Comparison of ENCODE assay signal across 8 cellular contexts in the genomic region with DNA sequence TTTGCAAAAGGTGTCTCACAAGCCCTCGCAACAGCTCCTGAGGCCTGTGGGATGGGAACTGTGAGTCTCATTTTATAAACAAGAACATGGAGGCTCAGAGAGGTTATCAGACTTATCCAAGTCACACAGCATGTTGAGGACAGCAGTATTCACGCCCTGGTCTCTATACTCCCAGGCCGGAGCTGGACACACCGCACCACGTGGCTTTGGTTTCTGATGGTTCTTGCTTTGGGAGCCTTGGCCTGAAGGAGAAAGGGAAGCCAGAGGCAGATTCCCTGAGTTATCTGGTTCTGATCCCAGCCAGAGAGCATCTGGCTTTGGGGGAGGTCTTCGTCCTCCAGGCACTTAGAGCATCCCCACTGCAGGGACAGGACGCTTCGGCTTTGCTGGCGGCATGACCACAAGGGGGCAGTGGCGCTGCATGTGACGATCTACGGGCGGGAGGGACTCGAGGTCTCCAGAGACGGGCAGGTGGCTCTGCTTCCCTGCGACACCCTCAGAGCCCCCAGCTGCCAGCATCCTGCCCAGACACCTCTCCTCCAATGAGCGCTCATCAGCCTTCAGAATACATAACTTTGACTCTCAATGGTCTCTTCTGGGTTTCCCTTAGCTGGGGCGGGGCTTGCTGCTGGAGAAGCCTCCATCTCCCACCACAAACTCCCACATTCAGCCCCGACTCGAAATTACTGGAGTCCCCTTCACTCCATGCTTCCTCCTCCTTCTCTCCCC. TPM values are rescaled to one million over a fixed set of nuclear protein-coding genes. Genes with fewer than 3 reads are reported as not detected.
DNase-seq lines count a peak whose midpoint lies in the region; ATAC-seq, FAIRE-seq and TF ChIP-seq lines count a peak whose summit lies in the region.

No MANE protein-coding gene starts in this region.

- ATAC-seq in CD4-positive, CD25-positive, alpha-beta regulatory T cell (ENCODE audit: low read depth in 2 of 2): peak; percentile 50 to 82
- peak; percentile 75 for ATAC-seq in activated B cell treated with CpG ODN at 0.5 μM for 24 hours (ENCODE audit: low read depth)
- ATAC-seq in HG02759 (IDR thresholded peaks at IDR 0.05; ENCODE audit: unreplicated experiment): no peak

- H3K9me3 ChIP-seq in CD4-positive, CD25-positive, alpha-beta regulatory T cell (ENCODE audit: control insufficient read depth in 2 of 2, low read length in 2 of 2): no peaks in the 10 kb centered on the region
- H3K9me3 ChIP-seq in mammary epithelial cell (replicated peaks; ENCODE audit: insufficient read depth, low read length) (no peaks in the 10 kb centered on the region), keratinocyte (ENCODE audit: control insufficient read depth, low read depth, low read length) (no peaks in the 10 kb centered on the region)

- H3K4me3 ChIP-seq in CD4-positive, CD25-positive, alpha-beta regulatory T cell (ENCODE audit: low read depth, low read length): no peak overlapping the region
- H3K4me3 ChIP-seq in H7 (ENCODE audit: insufficient read depth, low read depth, low read length) (no peak overlapping the region), mammary epithelial cell (replicated peaks in 1 of 3; ENCODE audit: insufficient read depth in 1 of 3, low read depth in 2 of 3, low read length in 3 of 3) (no peak overlapping the region), keratinocyte (ENCODE audit: control insufficient read depth in 2 of 3, extremely low read depth in 1 of 3, insufficient read depth in 2 of 3, low read depth in 1 of 3, low read length in 3 of 3) (no peak overlapping the region)

- DNase-seq in CD4-positive, CD25-positive, alpha-beta regulatory T cell: peak; percentile 55 to 76 (median 68)
- DNase-seq in H7 (peak; percentile 93), NCI-H2171 (lab: John Stamatoyannopoulos, UW) (peak; percentile 67), activated B cell treated with CpG ODN at 0.5 μM for 24 hours (peak; percentile 70), mammary epithelial cell (peak; percentile 33), keratinocyte (ENCODE audit: low read depth, low spot score) (peak; percentile 13)
- peak; percentile 86 for DNase-seq in stimulated activated CD4-positive, alpha-beta T cell treated with anti-CD3 and anti-CD28 coated beads, Interleukin-1b, Interleukin-23, amount 100 ng/mL, for 48 hours

- H3K9ac ChIP-seq in mammary epithelial cell (ENCODE audit: insufficient read depth, low read length) (no peak overlapping the region), keratinocyte (ENCODE audit: control insufficient read depth, extremely low read depth, insufficient read depth, low read length) (no peak overlapping the region)

- BruUV-seq in mammary epithelial cell (replicated peaks; lab: Mats Ljungman, UMichigan): no TSS peak

- TF ChIP-seq CTCF in activated B cell treated with CpG ODN at 0.5 μM for 24 hours (IDR thresholded peaks at IDR 0.05) (peak; percentile 46), mammary epithelial cell (conservative IDR thresholded peaks at IDR 0.05 in 1 of 2, IDR thresholded peaks at IDR 0.05 in 1 of 2; ENCODE audit: extremely low read depth in 1 of 2, insufficient read depth in 1 of 2, low read depth in 1 of 2, low read length in 2 of 2) (peak; percentile 75 to 95), keratinocyte (optimal IDR thresholded peaks at IDR 0.05 in 1 of 3, IDR thresholded peaks at IDR 0.05 in 1 of 3, conservative IDR thresholded peaks at IDR 0.05 in 1 of 3; ENCODE audit: extremely low read depth in 1 of 3, insufficient read depth in 2 of 3, low read length in 3 of 3) (peak; percentile 75 to 98 (median 98))

- WGBS in mammary epithelial cell (ENCODE audit: low coverage, missing lambda C conversion rate): 51% methylated on average over 13 of the region's 20 CpGs

- H3K27me3 Mint-ChIP-seq in CD4-positive, CD25-positive, alpha-beta regulatory T cell: peaks cover 6% of the 10 kb centered on the region
- H3K27me3 Mint-ChIP-seq in activated B cell treated with CpG ODN at 0.5 μM for 24 hours: peaks cover 15% of the 10 kb centered on the region

- in situ Hi-C loops in mammary epithelial cell (cut with MboI; ENCODE audit: low sequenced_read_pairs in 2 of 2): loop anchor here (5.0 to 10.0 kb wide), 3 partner anchors 136 to 192 kb away; no protein-coding TSS in a partner anchor

- no peaks in the 10 kb centered on the region for H3K36me3 Mint-ChIP-seq in CD4-positive, CD25-positive, alpha-beta regulatory T cell
- H3K36me3 Mint-ChIP-seq in activated B cell treated with CpG ODN at 0.5 μM for 24 hours (ENCODE audit: low read depth): no peaks in the 10 kb centered on the region

- H3K27me3 ChIP-seq in CD4-positive, CD25-positive, alpha-beta regulatory T cell (ENCODE audit: control insufficient read depth, insufficient read depth, low read length): no peaks in the 10 kb centered on the region
- H3K27me3 ChIP-seq in H7 (ENCODE audit: control insufficient read depth, insufficient read depth, low read length): peaks cover 4% of the 10 kb centered on the region
- H3K27me3 ChIP-seq in mammary epithelial cell (ENCODE audit: insufficient read depth, low read length): no peaks in the 10 kb centered on the region
- H3K27me3 ChIP-seq in keratinocyte (ENCODE audit: control insufficient read depth, extremely low read depth, insufficient read depth, low read length): peaks cover 4% of the 10 kb centered on the region

- dilution Hi-C loops in mammary epithelial cell (cut with HindIII; ENCODE audit: low sequenced_read_pairs) (no loop called here), keratinocyte (cut with MboI; ENCODE audit: extremely low pct_ligation_motif_present, low sequenced_read_pairs) (no loop called here)

- no peaks in the 10 kb centered on the region for H3K36me3 ChIP-seq in CD4-positive, CD25-positive, alpha-beta regulatory T cell (ENCODE audit: control insufficient read depth, insufficient read depth, low read length)
- H3K36me3 ChIP-seq in H7 (replicated peaks; ENCODE audit: control insufficient read depth, insufficient read depth, low read length) (no peaks in the 10 kb centered on the region), mammary epithelial cell (ENCODE audit: insufficient read depth, low read length) (no peaks in the 10 kb centered on the region), keratinocyte (ENCODE audit: control insufficient read depth in 2 of 2, extremely low read depth in 1 of 2, insufficient read depth in 2 of 2, low read length in 2 of 2) (no peaks in the 10 kb centered on the region)

- POLR2A ChIA-PET in activated B cell treated with CpG ODN at 0.5 μM for 24 hours (lab: Charles Lee): no interaction called here

- H3K4me2 ChIP-seq in mammary epithelial cell (ENCODE audit: insufficient read depth, low read depth, low read length) (no peak overlapping the region), keratinocyte (ENCODE audit: control insufficient read depth, extremely low read depth, insufficient read depth, low read depth, low read length) (no peak overlapping the region)

- H3K4me1 ChIP-seq in CD4-positive, CD25-positive, alpha-beta regulatory T cell (ENCODE audit: control insufficient read depth, insufficient read depth, low read length, poor library complexity, severe bottlenecking): no peaks in the 10 kb centered on the region
- H3K4me1 ChIP-seq in mammary epithelial cell (ENCODE audit: insufficient read depth, low read length): peaks cover 4% of the 10 kb centered on the region
- no peaks in the 10 kb centered on the region for H3K4me1 ChIP-seq in keratinocyte (ENCODE audit: control insufficient read depth, extremely low read depth, insufficient read depth, low read length)

- no peaks in the 10 kb centered on the region for H3K9me1 ChIP-seq in keratinocyte (ENCODE audit: control insufficient read depth, extremely low read depth, insufficient read depth, low read length)

- no peak overlapping the region for H2AFZ ChIP-seq in mammary epithelial cell (ENCODE audit: low read depth, low read length)
- no peak overlapping the region for H2AFZ ChIP-seq in keratinocyte (ENCODE audit: control insufficient read depth, low read length)

- H3K4me1 Mint-ChIP-seq in CD4-positive, CD25-positive, alpha-beta regulatory T cell: peaks cover 0 to 5% (median 2%) of the 10 kb centered on the region in 4 donors
- H3K4me1 Mint-ChIP-seq in activated B cell treated with CpG ODN at 0.5 μM for 24 hours: peaks cover 5% of the 10 kb centered on the region

- H3K79me2 ChIP-seq in mammary epithelial cell (ENCODE audit: insufficient read depth, low read length): no peaks in the 10 kb centered on the region
- H3K79me2 ChIP-seq in keratinocyte (ENCODE audit: control insufficient read depth, insufficient read depth, low read length): no peaks in the 10 kb centered on the region

- peaks cover 0 to 3% (median 0%) of the 10 kb centered on the region in 7 donors for H3K9me3 Mint-ChIP-seq in CD4-positive, CD25-positive, alpha-beta regulatory T cell
- H3K9me3 Mint-ChIP-seq in activated B cell treated with CpG ODN at 0.5 μM for 24 hours: no peaks in the 10 kb centered on the region

- no peak for FAIRE-seq in keratinocyte (lab: Jason Lieb, UNC)

- no peak overlapping the region for H3K4me3 Mint-ChIP-seq in CD4-positive, CD25-positive, alpha-beta regulatory T cell
- H3K4me3 Mint-ChIP-seq in activated B cell treated with CpG ODN at 0.5 μM for 24 hours: no peak overlapping the region

- no peaks in the 10 kb centered on the region for H4K20me1 ChIP-seq in mammary epithelial cell (ENCODE audit: insufficient read depth, low read length)
- no peaks in the 10 kb centered on the region for H4K20me1 ChIP-seq in keratinocyte (ENCODE audit: control insufficient read depth, extremely low read depth, insufficient read depth, low read length)

- intact Hi-C loops in activated B cell treated with CpG ODN at 0.5 μM for 24 hours (cut with micrococcal nuclease) (loop anchor here (1.0 to 10.0 kb wide), 3 partner anchors 137 to 192 kb away; no protein-coding TSS in a partner anchor), mammary epithelial cell (cut with micrococcal nuclease) (loop anchor here (1.0 to 10.0 kb wide), 5 partner anchors 137 to 292 kb away; no protein-coding TSS in a partner anchor)

- H3K27ac Mint-ChIP-seq in CD4-positive, CD25-positive, alpha-beta regulatory T cell: no peak overlapping the region
- H3K27ac Mint-ChIP-seq in activated B cell treated with CpG ODN at 0.5 μM for 24 hours: no peak overlapping the region

- CTCF ChIA-PET in activated B cell treated with CpG ODN at 0.5 μM for 24 hours (lab: Charles Lee) (interaction anchor here (0.7 to 6.0 kb wide), 5 partner anchors 17 to 170 kb away, joined by 3 to 113 read pairs (median 4); no protein-coding TSS in a partner anchor), mammary epithelial cell (lab: Charles Lee; ENCODE audit: low non-redundant PET) (interaction anchor here (1.4 kb wide), 1 partner anchor 137 kb away, joined by 10 read pairs; no protein-coding TSS in a partner anchor)

- H3K27ac ChIP-seq in CD4-positive, CD25-positive, alpha-beta regulatory T cell (ENCODE audit: insufficient read depth, low read length, poor library complexity, severe bottlenecking): no peak overlapping the region
- H3K27ac ChIP-seq in mammary epithelial cell (ENCODE audit: insufficient read depth, low read depth, low read length): no peak overlapping the region
- H3K27ac ChIP-seq in keratinocyte (ENCODE audit: control insufficient read depth, insufficient read depth, low read length): no peak overlapping the region

RNA-seq across cellular contexts. Expression of a gene that starts 51.4 kb away (rescaled TPM):
- total RNA-seq in CD4-positive, CD25-positive, alpha-beta regulatory T cell: 20.6 TPM
- polyA plus RNA-seq in CD4-positive, CD25-positive, alpha-beta regulatory T cell: 10 to 100 TPM; 23.0 to 33.6 (median 24.9) TPM
- total RNA-seq in H7 (2014; rRNA removed; shearing (Covaris generic)): 11.0 and 11.3 TPM in 2 replicates
- 9.6 and 9.7 TPM in 2 replicates for total RNA-seq in activated B cell treated with CpG ODN at 0.5 μM for 24 hours
- total RNA-seq in mammary epithelial cell: 10 to 100 TPM in 1 of 2 donors, 1 to 10 TPM in 1; 9.0 to 14.3 TPM
- 7.2 TPM for polyA plus RNA-seq in mammary epithelial cell
- 6.0 TPM for polyA minus RNA-seq in mammary epithelial cell
- polyA plus RNA-seq in keratinocyte: 7.7 to 8.4 TPM (median 7.9 TPM) in 3 replicates
- polyA plus RNA-seq in keratinocyte (2011; ENCODE audit: low read depth): 1.4 TPM
- polyA plus RNA-seq in keratinocyte (2011; cell fraction: cytosol; rRNA removed): 6.0 and 7.9 TPM in 2 replicates
- polyA plus RNA-seq in keratinocyte (2011; cell fraction: nucleus; rRNA removed): 6.0 and 6.1 TPM in 2 replicates
- polyA plus RNA-seq in keratinocyte (2012; ENCODE audit: low replicate concordance): 4.2 and 6.8 TPM in 2 replicates
- 3.9 to 7.5 TPM (median 6.1 TPM) in 3 replicates for polyA minus RNA-seq in keratinocyte
- 10.2 TPM for polyA minus RNA-seq in keratinocyte (2011; cell fraction: cytosol; rRNA and poly(A)+ RNA removed)
- polyA minus RNA-seq in keratinocyte (2011; cell fraction: nucleus; rRNA and poly(A)+ RNA removed): 2.0 and 4.7 TPM in 2 replicates

Comparison
In these comparisons a context has a peak if more than half of its experiments do, and no peak if none do; other contexts are left out.
1. DNase-seq: peak in every context shown above with its lines; median percentile 93 in H7; 86 in stimulated activated CD4-positive, alpha-beta T cell treated with anti-CD3 and anti-CD28 coated beads, Interleukin-1b, Interleukin-23, amount 100 ng/mL, for 48 hours; 70 in activated B cell treated with CpG ODN at 0.5 μM for 24 hours; 68 in CD4-positive, CD25-positive, alpha-beta regulatory T cell; 67 in NCI-H2171; 33 in mammary epithelial cell; 13 in keratinocyte.
2. CTCF ChIP-seq: peak in every context shown above with its lines; median percentile 98 in keratinocyte; 85 in mammary epithelial cell; 46 in activated B cell treated with CpG ODN at 0.5 μM for 24 hours.